ENCODE assay signal across 1 cellular context in the genomic region with DNA sequence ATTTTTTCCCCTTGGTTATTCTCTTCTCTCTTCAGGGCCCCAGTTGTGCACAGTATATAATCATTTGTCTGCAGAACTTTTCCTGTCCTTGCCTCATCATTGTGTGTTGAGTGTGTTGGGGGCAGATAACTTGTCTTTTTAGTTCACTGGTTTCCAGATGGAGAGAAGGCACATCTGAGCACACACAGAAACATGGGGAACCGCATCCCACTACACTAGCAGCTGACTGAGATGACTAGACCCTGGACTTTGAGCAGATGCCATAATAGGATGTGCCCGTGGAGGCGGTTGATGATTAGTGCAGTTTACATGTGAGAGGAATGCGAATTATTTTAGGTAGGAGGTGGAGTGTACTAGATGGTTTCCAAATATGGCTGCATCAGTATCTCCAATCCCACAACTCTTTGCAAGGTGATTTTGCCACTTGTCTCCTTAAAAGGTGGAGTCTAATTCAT.
TF ChIP-seq lines count a peak whose summit lies in the region.

No MANE protein-coding gene starts in this region.

TF ChIP-seq in HepG2, 621 proteins besides CTCF, POLR2A, EP300 and RAD21 (continued from another document):
- TF ChIP-seq, protein P1, sequence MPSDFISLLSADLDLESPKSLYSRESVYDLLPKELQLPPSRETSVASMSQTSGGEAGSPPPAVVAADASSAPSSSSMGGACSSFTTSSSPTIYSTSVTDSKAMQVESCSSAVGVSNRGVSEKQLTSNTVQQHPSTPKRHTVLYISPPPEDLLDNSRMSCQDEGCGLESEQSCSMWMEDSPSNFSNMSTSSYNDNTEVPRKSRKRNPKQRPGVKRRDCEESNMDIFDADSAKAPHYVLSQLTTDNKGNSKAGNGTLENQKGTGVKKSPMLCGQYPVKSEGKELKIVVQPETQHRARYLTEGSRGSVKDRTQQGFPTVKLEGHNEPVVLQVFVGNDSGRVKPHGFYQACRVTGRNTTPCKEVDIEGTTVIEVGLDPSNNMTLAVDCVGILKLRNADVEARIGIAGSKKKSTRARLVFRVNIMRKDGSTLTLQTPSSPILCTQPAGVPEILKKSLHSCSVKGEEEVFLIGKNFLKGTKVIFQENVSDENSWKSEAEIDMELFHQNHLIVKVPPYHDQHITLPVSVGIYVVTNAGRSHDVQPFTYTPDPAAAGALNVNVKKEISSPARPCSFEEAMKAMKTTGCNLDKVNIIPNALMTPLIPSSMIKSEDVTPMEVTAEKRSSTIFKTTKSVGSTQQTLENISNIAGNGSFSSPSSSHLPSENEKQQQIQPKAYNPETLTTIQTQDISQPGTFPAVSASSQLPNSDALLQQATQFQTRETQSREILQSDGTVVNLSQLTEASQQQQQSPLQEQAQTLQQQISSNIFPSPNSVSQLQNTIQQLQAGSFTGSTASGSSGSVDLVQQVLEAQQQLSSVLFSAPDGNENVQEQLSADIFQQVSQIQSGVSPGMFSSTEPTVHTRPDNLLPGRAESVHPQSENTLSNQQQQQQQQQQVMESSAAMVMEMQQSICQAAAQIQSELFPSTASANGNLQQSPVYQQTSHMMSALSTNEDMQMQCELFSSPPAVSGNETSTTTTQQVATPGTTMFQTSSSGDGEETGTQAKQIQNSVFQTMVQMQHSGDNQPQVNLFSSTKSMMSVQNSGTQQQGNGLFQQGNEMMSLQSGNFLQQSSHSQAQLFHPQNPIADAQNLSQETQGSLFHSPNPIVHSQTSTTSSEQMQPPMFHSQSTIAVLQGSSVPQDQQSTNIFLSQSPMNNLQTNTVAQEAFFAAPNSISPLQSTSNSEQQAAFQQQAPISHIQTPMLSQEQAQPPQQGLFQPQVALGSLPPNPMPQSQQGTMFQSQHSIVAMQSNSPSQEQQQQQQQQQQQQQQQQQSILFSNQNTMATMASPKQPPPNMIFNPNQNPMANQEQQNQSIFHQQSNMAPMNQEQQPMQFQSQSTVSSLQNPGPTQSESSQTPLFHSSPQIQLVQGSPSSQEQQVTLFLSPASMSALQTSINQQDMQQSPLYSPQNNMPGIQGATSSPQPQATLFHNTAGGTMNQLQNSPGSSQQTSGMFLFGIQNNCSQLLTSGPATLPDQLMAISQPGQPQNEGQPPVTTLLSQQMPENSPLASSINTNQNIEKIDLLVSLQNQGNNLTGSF (CRISPR knock-in tag; IDR thresholded peaks at IDR 0.05), result no peak
- TF ChIP-seq ZBTB37 (CRISPR knock-in tag; IDR thresholded peaks at IDR 0.05) (no peak), NFIB (CRISPR knock-in tag; IDR thresholded peaks at IDR 0.05; ENCODE audit: borderline replicate concordance) (no peak), POGK (CRISPR knock-in tag; conservative IDR thresholded peaks at IDR 0.05) (no peak), HNRNPUL1 (IDR thresholded peaks at IDR 0.05; ENCODE audit: low read depth, low read length) (no peak), THYN1 (CRISPR knock-in tag; IDR thresholded peaks at IDR 0.05; ENCODE audit: borderline replicate concordance, low read depth) (no peak), ZNF138 (CRISPR knock-in tag; IDR thresholded peaks at IDR 0.05; ENCODE audit: low read depth) (no peak)
